16 cellular contexts compared by ENCODE assay signal in the genomic region with DNA sequence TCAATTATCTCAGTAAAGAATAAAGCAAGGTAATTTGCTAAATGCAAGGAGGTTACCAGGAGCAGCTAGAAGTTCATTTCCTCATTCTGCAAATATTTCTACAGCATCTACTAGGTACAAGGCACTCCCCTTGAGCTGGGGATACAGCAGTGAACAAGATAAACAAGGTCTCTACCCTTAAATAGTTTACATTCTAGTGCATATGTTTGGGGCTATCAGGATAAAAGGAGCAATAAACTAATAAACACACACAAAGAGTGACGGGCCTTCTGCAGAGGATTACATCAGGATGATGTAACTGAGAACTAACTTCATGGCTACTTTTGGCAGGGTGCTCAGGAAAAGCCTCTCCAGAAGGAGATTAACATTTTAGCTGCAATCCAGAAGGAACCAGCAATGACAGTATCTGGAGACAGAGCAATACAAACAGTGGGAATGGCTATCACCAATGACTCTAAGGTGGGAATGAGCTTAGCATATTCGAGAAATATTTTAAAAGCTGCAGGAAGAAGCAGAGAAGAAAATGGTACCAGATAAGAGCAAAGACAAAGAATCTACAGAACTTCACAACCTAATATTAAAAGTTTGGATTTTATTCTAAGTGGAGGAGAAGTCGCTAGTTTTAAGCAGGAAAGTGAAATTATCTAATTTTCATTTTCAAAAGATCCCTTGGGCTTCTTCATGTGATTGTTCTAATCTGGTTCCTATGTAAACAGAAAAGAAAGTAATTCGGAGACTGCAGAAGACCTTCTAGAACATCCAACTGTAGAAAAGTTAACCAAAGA. TPM values are rescaled to one million over a fixed set of nuclear protein-coding genes. Genes with fewer than 3 reads are reported as not detected.
A peak's percentile ranks its signal among the peaks of the same experiment; 100 is the strongest.
DNase-seq lines count a peak whose midpoint lies in the region; ATAC-seq and TF ChIP-seq lines count a peak whose summit lies in the region.
"Had no signal": no experiment of that assay in that cellular context is flagged by ENCODE, and none has a peak within 500 bp of the region (broad histone marks: within the 10 kb centered on the region; RNA-seq: fewer than 3 reads in every experiment).

No MANE protein-coding gene starts in this region.

- H3K27me3 ChIP-seq in SJSA1 (replicated peaks) (no peaks in the 10 kb centered on the region), heart right ventricle (no peaks in the 10 kb centered on the region), thoracic aorta (replicated peaks; ENCODE audit: insufficient read depth) (no peaks in the 10 kb centered on the region)
- H3K27me3 ChIP-seq: BLaER1 had no signal

- H3K4me3 Mint-ChIP-seq in activated CD4-positive, alpha-beta memory T cell treated with anti-CD3 and anti-CD28 coated beads for 36 hours, result no peak overlapping the region
- H3K4me3 Mint-ChIP-seq in activated CD4-positive, alpha-beta memory T cell treated with anti-CD3 and anti-CD28 coated beads, Interleukin-2, amount 10 ng/mL, durations not matched to agents 7 days and 5 days, result no peak overlapping the region
- H3K4me3 Mint-ChIP-seq: activated T-cell treated with anti-CD3 and anti-CD28 coated beads, Interleukin-2, amount 50 U/mL, for 24 hours; immature natural killer cell; stimulated activated memory B cell treated with anti-CD40 and anti-IgM and Interleukin-4, amounts not matched to agents 10 μg/mL and 1 μg/mL and 100 μg/mL, for 72 hours had no signal

- peak overlapping the region; percentile 19 for H3K27ac Mint-ChIP-seq in activated CD4-positive, alpha-beta memory T cell treated with anti-CD3 and anti-CD28 coated beads for 36 hours
- no peak overlapping the region for H3K27ac Mint-ChIP-seq in activated CD4-positive, alpha-beta memory T cell treated with anti-CD3 and anti-CD28 coated beads, Interleukin-2, amount 10 ng/mL, durations not matched to agents 7 days and 5 days
- H3K27ac Mint-ChIP-seq: stimulated activated memory B cell treated with anti-CD40 and anti-IgM and Interleukin-4, amounts not matched to agents 10 μg/mL and 1 μg/mL and 100 μg/mL, for 72 hours had no signal

- peak in 7 of 8 donors; percentile 59 to 88 (median 72) for ATAC-seq in heart right ventricle
- ATAC-seq in thoracic aorta (ENCODE audit: insufficient number of reproducible peaks, low FRiP score, low read depth), result peak; percentile 26
- ATAC-seq in GM21526 (IDR thresholded peaks at IDR 0.05; ENCODE audit: low FRiP score, unreplicated experiment), result no peak
- ATAC-seq: GM12878; stimulated activated memory B cell treated with anti-CD40 and anti-IgM and Interleukin-4, amounts not matched to agents 10 μg/mL and 1 μg/mL and 100 μg/mL, for 72 hours had no signal

- CTCF ChIA-PET in activated CD4-positive, alpha-beta memory T cell treated with anti-CD3 and anti-CD28 coated beads for 36 hours (lab: Charles Lee), result interaction anchor here (0.6 to 1.9 kb wide), 5 partner anchors 8 to 232 kb away, joined by 3 to 8 read pairs (median 3); partner anchors contain the start of gene TP53BP2
- CTCF ChIA-PET in activated CD4-positive, alpha-beta memory T cell treated with anti-CD3 and anti-CD28 coated beads, Interleukin-2, amount 10 ng/mL, durations not matched to agents 7 days and 5 days (lab: Charles Lee), result interaction anchor here (0.9 to 2.7 kb wide), 3 partner anchors 8 to 123 kb away, joined by 3 to 5 read pairs (median 4); no protein-coding TSS in a partner anchor

- H3K36me3 ChIP-seq in SJSA1 (peaks cover 21% of the 10 kb centered on the region), heart right ventricle (peaks cover 0 to 28% (median 0%) of the 10 kb centered on the region in 9 donors), thoracic aorta (no peaks in the 10 kb centered on the region)

- H3K9me3 ChIP-seq in SJSA1 (replicated peaks) (no peaks in the 10 kb centered on the region), heart right ventricle (no peaks in the 10 kb centered on the region), thoracic aorta (no peaks in the 10 kb centered on the region)
- H3K9me3 ChIP-seq: BLaER1 had no signal

- POLR2A ChIA-PET in activated CD4-positive, alpha-beta memory T cell treated with anti-CD3 and anti-CD28 coated beads for 36 hours (lab: Charles Lee), result interaction anchor here (1.2 kb wide), 1 partner anchor 10 kb away, joined by 3 read pairs; no protein-coding TSS in a partner anchor
- POLR2A ChIA-PET in activated CD4-positive, alpha-beta memory T cell treated with anti-CD3 and anti-CD28 coated beads, Interleukin-2, amount 10 ng/mL, durations not matched to agents 7 days and 5 days (lab: Charles Lee), result interaction anchor here (0.5 kb wide), 1 partner anchor 821 kb away, joined by 3 read pairs; no protein-coding TSS in a partner anchor

- H3K27ac ChIP-seq in SJSA1 (peak overlapping the region; percentile 38), heart right ventricle (peak overlapping the region in 8 of 10 donors; percentile 2 to 57 (median 40)), thoracic aorta (peak overlapping the region; percentile 7 to 62)
- H3K27ac ChIP-seq: BLaER1 had no signal

- WGBS in heart right ventricle, 2 donors, result 44 to 53% methylated on average over 4 of the region's 4 CpGs

- peaks cover 48% of the 10 kb centered on the region for H3K4me1 Mint-ChIP-seq in activated CD4-positive, alpha-beta memory T cell treated with anti-CD3 and anti-CD28 coated beads for 36 hours (ENCODE audit: low read depth)
- H3K4me1 Mint-ChIP-seq in activated CD4-positive, alpha-beta memory T cell treated with anti-CD3 and anti-CD28 coated beads, Interleukin-2, amount 10 ng/mL, durations not matched to agents 7 days and 5 days, result peaks cover 17% of the 10 kb centered on the region

- DNase-seq in activated CD4-positive, alpha-beta memory T cell treated with anti-CD3 and anti-CD28 coated beads for 36 hours, result no peak
- DNase-seq in activated CD4-positive, alpha-beta memory T cell treated with anti-CD3 and anti-CD28 coated beads, Interleukin-2, amount 10 ng/mL, durations not matched to agents 7 days and 5 days, result no peak
- DNase-seq in SJSA1 (ENCODE audit: low read depth in 1 of 2, low spot score in 2 of 2) (peak in 1 of 2 experiments; percentile 55), heart right ventricle (peak in 1 of 2 donors; percentile 31), thoracic aorta (ENCODE audit: low spot score) (no peak), SIG-M5 treated with dmso at 0.1 percent for 504 hours (lab: John Stamatoyannopoulos, UW; ENCODE audit: unreplicated experiment) (no peak), ureter (ENCODE audit: low spot score) (no peak)
- DNase-seq: activated T-cell treated with anti-CD3 and anti-CD28 coated beads, Interleukin-2, amount 50 U/mL, for 24 hours; effector CD4-positive, alpha-beta T cell; immature natural killer cell; NCI-H2029 treated with DMSO at 0.1 percent for 48 hours; T-helper 2 cell had no signal

- H3K4me1 ChIP-seq in SJSA1 (replicated peaks) (peaks cover 27% of the 10 kb centered on the region), heart right ventricle (peaks cover 2 to 58% (median 35%) of the 10 kb centered on the region in 9 donors), thoracic aorta (ENCODE audit: control insufficient read depth in 1 of 2, low read depth in 2 of 2) (peaks cover 21 to 72% of the 10 kb centered on the region in 2 donors)

- no peaks in the 10 kb centered on the region for H3K9me3 Mint-ChIP-seq in activated CD4-positive, alpha-beta memory T cell treated with anti-CD3 and anti-CD28 coated beads for 36 hours
- H3K9me3 Mint-ChIP-seq in activated CD4-positive, alpha-beta memory T cell treated with anti-CD3 and anti-CD28 coated beads, Interleukin-2, amount 10 ng/mL, durations not matched to agents 7 days and 5 days, result no peaks in the 10 kb centered on the region
- H3K9me3 Mint-ChIP-seq: activated T-cell treated with anti-CD3 and anti-CD28 coated beads, Interleukin-2, amount 50 U/mL, for 24 hours; immature natural killer cell; stimulated activated memory B cell treated with anti-CD40 and anti-IgM and Interleukin-4, amounts not matched to agents 10 μg/mL and 1 μg/mL and 100 μg/mL, for 72 hours had no signal

- intact Hi-C loops in activated CD4-positive, alpha-beta memory T cell treated with anti-CD3 and anti-CD28 coated beads for 36 hours (cut with micrococcal nuclease), result no loop called here
- intact Hi-C loops in heart right ventricle (cut with DNase I), result loop anchor here in 1 of 10 donors (10.0 kb wide), 1 partner anchor 85 kb away; no protein-coding TSS in a partner anchor

- H3K4me3 ChIP-seq in SJSA1 (no peak overlapping the region), heart right ventricle (peak overlapping the region in 2 of 10 donors; percentile 4 to 8), thoracic aorta (peak overlapping the region; percentile 3)
- H3K4me3 ChIP-seq: BLaER1, GM12878 had no signal

- H3K36me3 Mint-ChIP-seq in activated CD4-positive, alpha-beta memory T cell treated with anti-CD3 and anti-CD28 coated beads for 36 hours, result peaks cover 22% of the 10 kb centered on the region
- H3K36me3 Mint-ChIP-seq in activated CD4-positive, alpha-beta memory T cell treated with anti-CD3 and anti-CD28 coated beads, Interleukin-2, amount 10 ng/mL, durations not matched to agents 7 days and 5 days (ENCODE audit: low read depth), result peaks cover 21% of the 10 kb centered on the region

- TF ChIP-seq CTCF in heart right ventricle (IDR thresholded peaks at IDR 0.05), result no peak
- no peak for TF ChIP-seq CTCF in thoracic aorta (IDR thresholded peaks at IDR 0.05)

- no peaks in the 10 kb centered on the region for H3K27me3 Mint-ChIP-seq in activated CD4-positive, alpha-beta memory T cell treated with anti-CD3 and anti-CD28 coated beads for 36 hours
- H3K27me3 Mint-ChIP-seq in activated CD4-positive, alpha-beta memory T cell treated with anti-CD3 and anti-CD28 coated beads, Interleukin-2, amount 10 ng/mL, durations not matched to agents 7 days and 5 days, result no peaks in the 10 kb centered on the region
- H3K27me3 Mint-ChIP-seq: activated T-cell treated with anti-CD3 and anti-CD28 coated beads, Interleukin-2, amount 50 U/mL, for 24 hours; stimulated activated memory B cell treated with anti-CD40 and anti-IgM and Interleukin-4, amounts not matched to agents 10 μg/mL and 1 μg/mL and 100 μg/mL, for 72 hours had no signal

RNA-seq across cellular contexts. Expression of gene TP53BP2, which starts 25.8 kb away (rescaled TPM):
- total RNA-seq in activated CD4-positive, alpha-beta memory T cell treated with anti-CD3 and anti-CD28 coated beads for 36 hours, result 10 to 100 TPM; 56.0 to 58.7 TPM
- total RNA-seq in activated CD4-positive, alpha-beta memory T cell treated with anti-CD3 and anti-CD28 coated beads, Interleukin-2, amount 10 ng/mL, durations not matched to agents 7 days and 5 days, result 10 to 100 TPM; 34.4 to 36.0 TPM
- 32.9 and 40.4 TPM in 2 replicates for total RNA-seq in SJSA1 (2014; rRNA removed; shearing (Covaris generic))
- total RNA-seq in heart right ventricle (10 to 100 TPM; 16.2 to 25.3 (median 21.2) TPM), thoracic aorta (10 to 100 TPM; 63.1 to 88.9 TPM), ureter (34.6 TPM)
- polyA plus RNA-seq in heart right ventricle, result 1 to 10 TPM; 5.9 to 8.8 TPM
